In genomic region chr12:88141425-88141773, GRCh38 we compare ENCODE assay signal across 7 cellular contexts. TPM values are rescaled to one million over a fixed set of nuclear protein-coding genes. Genes with fewer than 3 reads are reported as not detected.
DNase-seq lines count a peak whose midpoint lies in the region; ATAC-seq lines count a peak whose summit lies in the region.

No MANE protein-coding gene starts in this region.

- peak overlapping the region; percentile 74 to 95 (median 79) for H3K9ac ChIP-seq in subcutaneous abdominal adipose tissue (ENCODE audit: low read length in 5 of 5)

- peak overlapping the region; percentile 73 for H3K4me3 ChIP-seq in iPS-18c (ENCODE audit: insufficient read depth, low read depth, low read length)
- H3K4me3 ChIP-seq in subcutaneous abdominal adipose tissue (ENCODE audit: low read depth in 1 of 5, low read length in 5 of 5): peak overlapping the region; percentile 84 to 97 (median 88)

- peak overlapping the region; percentile 90 for H3K27ac Mint-ChIP-seq in activated CD8-positive, alpha-beta T cell treated with anti-CD3 and anti-CD28 coated beads, Interleukin-2, amount 10 ng/mL, durations not matched to agents 7 days and 5 days

- peaks cover 30% of the 10 kb centered on the region for H3K4me1 Mint-ChIP-seq in activated CD8-positive, alpha-beta T cell treated with anti-CD3 and anti-CD28 coated beads, Interleukin-2, amount 10 ng/mL, durations not matched to agents 7 days and 5 days (ENCODE audit: low read depth)

- ATAC-seq in HG02943 (IDR thresholded peaks at IDR 0.05; ENCODE audit: low read depth, unreplicated experiment): peak; percentile 0
- ATAC-seq in activated CD8-positive, alpha-beta T cell treated with anti-CD3 and anti-CD28 coated beads, Interleukin-2, amount 10 ng/mL, durations not matched to agents 7 days and 5 days: no peak
- no peak for ATAC-seq in HG02884 (IDR thresholded peaks at IDR 0.05; ENCODE audit: unreplicated experiment)
- ATAC-seq in GM21786 (IDR thresholded peaks at IDR 0.05; ENCODE audit: unreplicated experiment): no peak

- H3K36me3 ChIP-seq in subcutaneous abdominal adipose tissue (ENCODE audit: control insufficient read depth in 5 of 5, insufficient read depth in 5 of 5, low read length in 5 of 5): peaks cover 0 to 18% (median 6%) of the 10 kb centered on the region in 5 donors

- H3K27ac ChIP-seq in subcutaneous abdominal adipose tissue (ENCODE audit: low read depth, low read length): peak overlapping the region; percentile 84

- H3K36me3 Mint-ChIP-seq in activated CD8-positive, alpha-beta T cell treated with anti-CD3 and anti-CD28 coated beads, Interleukin-2, amount 10 ng/mL, durations not matched to agents 7 days and 5 days (ENCODE audit: low read depth): peaks cover 18% of the 10 kb centered on the region

- CTCF ChIA-PET in activated CD8-positive, alpha-beta T cell treated with anti-CD3 and anti-CD28 coated beads, Interleukin-2, amount 10 ng/mL, durations not matched to agents 7 days and 5 days (lab: Charles Lee): interaction anchor here (0.7 kb wide), 1 partner anchor 19 kb away, joined by 3 read pairs; no protein-coding TSS in a partner anchor

- POLR2A ChIA-PET in activated CD8-positive, alpha-beta T cell treated with anti-CD3 and anti-CD28 coated beads, Interleukin-2, amount 10 ng/mL, durations not matched to agents 7 days and 5 days (lab: Charles Lee): no interaction called here

- peak overlapping the region; percentile 94 for H3K4me3 Mint-ChIP-seq in activated CD8-positive, alpha-beta T cell treated with anti-CD3 and anti-CD28 coated beads, Interleukin-2, amount 10 ng/mL, durations not matched to agents 7 days and 5 days

- H3K9me3 Mint-ChIP-seq in activated CD8-positive, alpha-beta T cell treated with anti-CD3 and anti-CD28 coated beads, Interleukin-2, amount 10 ng/mL, durations not matched to agents 7 days and 5 days (ENCODE audit: insufficient read depth): no peaks in the 10 kb centered on the region

- H3K9me3 ChIP-seq in iPS-18c (ENCODE audit: control insufficient read depth, insufficient read depth, low read length): no peaks in the 10 kb centered on the region
- no peaks in the 10 kb centered on the region for H3K9me3 ChIP-seq in subcutaneous abdominal adipose tissue (ENCODE audit: control insufficient read depth in 5 of 5, low read length in 5 of 5)

- no peaks in the 10 kb centered on the region for H3K27me3 Mint-ChIP-seq in activated CD8-positive, alpha-beta T cell treated with anti-CD3 and anti-CD28 coated beads, Interleukin-2, amount 10 ng/mL, durations not matched to agents 7 days and 5 days (ENCODE audit: low read depth)

- H3K27me3 ChIP-seq in subcutaneous abdominal adipose tissue (ENCODE audit: control insufficient read depth in 5 of 5, insufficient read depth in 4 of 5, low read length in 5 of 5): peaks cover 0 to 4% (median 0%) of the 10 kb centered on the region in 5 donors

- H3K4me1 ChIP-seq in subcutaneous abdominal adipose tissue (ENCODE audit: control insufficient read depth in 5 of 5, insufficient read depth in 5 of 5, low read length in 5 of 5): peaks cover 5 to 19% (median 17%) of the 10 kb centered on the region in 5 donors

- no peak for DNase-seq in activated CD8-positive, alpha-beta T cell treated with anti-CD3 and anti-CD28 coated beads, Interleukin-2, amount 10 ng/mL, durations not matched to agents 7 days and 5 days
- no peak for DNase-seq in NCI-H446 (lab: John Stamatoyannopoulos, UW)

RNA-seq across cellular contexts. Expression of gene CEP290, which starts 0.5 kb away (rescaled TPM):
- total RNA-seq in activated CD8-positive, alpha-beta T cell treated with anti-CD3 and anti-CD28 coated beads, Interleukin-2, amount 10 ng/mL, durations not matched to agents 7 days and 5 days: 10 to 100 TPM; 10.3 to 10.6 TPM

RNA-seq across cellular contexts. Expression of gene TMTC3, which starts 0.7 kb away (rescaled TPM):
- 1 to 10 TPM; 5.3 to 5.4 TPM for total RNA-seq in activated CD8-positive, alpha-beta T cell treated with anti-CD3 and anti-CD28 coated beads, Interleukin-2, amount 10 ng/mL, durations not matched to agents 7 days and 5 days
